11 cellular contexts compared by ENCODE assay signal in the genomic region with DNA sequence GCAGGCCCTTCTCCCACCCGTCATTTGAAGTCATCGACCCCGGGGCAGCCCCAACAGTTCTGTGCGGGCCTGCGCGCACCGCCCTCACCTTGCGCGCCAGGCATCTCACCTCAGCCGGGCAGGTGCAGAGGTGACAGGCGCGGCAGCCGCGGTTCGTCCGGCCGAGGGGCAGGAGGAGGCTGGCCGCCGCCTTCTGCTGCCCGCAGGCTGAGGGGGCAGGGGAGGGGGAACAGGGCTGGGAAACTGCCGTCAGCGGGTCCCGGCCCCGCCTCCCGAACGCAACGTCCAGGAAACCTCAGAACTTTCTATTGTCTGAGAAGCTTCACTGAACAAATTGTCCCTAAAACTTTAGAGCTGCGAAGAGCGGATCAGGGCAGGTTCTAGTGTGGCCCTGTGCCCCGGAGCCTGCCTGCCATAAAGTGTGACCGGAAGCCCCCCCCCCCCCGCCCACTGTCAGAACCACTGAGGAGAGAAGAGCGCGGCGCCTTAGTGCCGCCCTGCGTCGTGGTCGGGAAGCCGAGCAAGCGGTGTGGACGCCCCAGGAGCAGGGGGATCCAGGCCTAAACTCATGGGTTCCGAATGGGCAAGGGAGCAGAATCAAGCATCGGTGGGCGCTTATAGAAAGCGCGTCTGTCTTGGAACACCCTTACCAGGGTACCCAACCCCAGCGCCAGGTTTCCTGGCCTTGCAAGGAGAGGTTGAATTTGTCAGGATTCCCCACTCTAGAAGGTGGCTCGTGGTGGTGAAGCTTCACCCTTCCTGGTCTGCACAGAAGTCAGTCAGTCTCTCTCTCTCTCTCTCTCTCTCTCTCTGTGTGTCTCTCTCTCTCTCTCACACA. TPM values are rescaled to one million over a fixed set of nuclear protein-coding genes. Genes with fewer than 3 reads are reported as not detected.
A peak's percentile ranks its signal among the peaks of the same experiment; 100 is the strongest.
DNase-seq lines count a peak whose midpoint lies in the region; ATAC-seq, FAIRE-seq and TF ChIP-seq lines count a peak whose summit lies in the region.
"Had no signal": no experiment of that assay in that cellular context is flagged by ENCODE, and none has a peak within 500 bp of the region (broad histone marks: within the 10 kb centered on the region; RNA-seq: fewer than 3 reads in every experiment).

No MANE protein-coding gene starts in this region.

- DNase-seq in A549 (ENCODE audit: low read depth in 1 of 2, low spot score in 1 of 2) (no peak), coronary artery (ENCODE audit: low spot score) (no peak), memory B cell (ENCODE audit: low spot score in 2 of 2) (no peak), midbrain (lab: John Stamatoyannopoulos, UW) (no peak), NCI-H2227 treated with DMSO at 0.1 percent for 48 hours (lab: John Stamatoyannopoulos, UW) (no peak)
- no peak for DNase-seq in CD8-positive, alpha-beta memory T cell
- DNase-seq: activated effector memory CD4-positive, alpha-beta T cell treated with Interleukin-2 at 50 U/mL for 16 hours; CD4-positive, CD25-positive, alpha-beta regulatory T cell; kidney had no signal

- no peak for TF ChIP-seq POLR2A in A549 (IDR thresholded peaks at IDR 0.05; ENCODE audit: low read length)

- WGBS in A549 (ENCODE audit: missing lambda C conversion rate) = 59% methylated on average over 22 of the region's 49 CpGs

- H3K27ac ChIP-seq in A549 = no peak overlapping the region
- H3K27ac ChIP-seq in coronary artery = peak overlapping the region in 1 of 2 donors; percentile 51
- H3K27ac ChIP-seq in CD8-positive, alpha-beta memory T cell (ENCODE audit: low read depth, low read length) = no peak overlapping the region

- no peak for TF ChIP-seq CTCF in A549 (IDR thresholded peaks at IDR 0.05)
- TF ChIP-seq CTCF in coronary artery (IDR thresholded peaks at IDR 0.05) = no peak

- H3K36me3 ChIP-seq in CD8-positive, alpha-beta memory T cell (ENCODE audit: insufficient read depth, low read length) = no peaks in the 10 kb centered on the region

- H3K4me1 Mint-ChIP-seq in memory B cell = peaks cover 8% of the 10 kb centered on the region
- H3K4me1 Mint-ChIP-seq in CD8-positive, alpha-beta memory T cell = peaks cover 7 to 18% (median 11%) of the 10 kb centered on the region in 3 donors
- H3K4me1 Mint-ChIP-seq in activated T-helper 17 cell treated with anti-CD3 and anti-CD28 coated beads, Interleukin-2, amount 50 U/mL, for 72 hours = no peaks in the 10 kb centered on the region

- H3K4me3 Mint-ChIP-seq in memory B cell = peak overlapping the region; percentile 25
- H3K4me3 Mint-ChIP-seq in CD8-positive, alpha-beta memory T cell = peak overlapping the region in 3 of 7 donors; percentile 19 to 68 (median 32)
- H3K4me3 Mint-ChIP-seq in activated T-helper 17 cell treated with anti-CD3 and anti-CD28 coated beads, Interleukin-2, amount 50 U/mL, for 72 hours = no peak overlapping the region

- peaks cover 2% of the 10 kb centered on the region for H3K36me3 Mint-ChIP-seq in memory B cell
- H3K36me3 Mint-ChIP-seq in CD8-positive, alpha-beta memory T cell = peaks cover 0 to 10% (median 7%) of the 10 kb centered on the region in 3 donors
- peaks cover 8% of the 10 kb centered on the region for H3K36me3 Mint-ChIP-seq in activated T-helper 17 cell treated with anti-CD3 and anti-CD28 coated beads, Interleukin-2, amount 50 U/mL, for 72 hours (ENCODE audit: low read depth)
- H3K36me3 Mint-ChIP-seq: CD4-positive, CD25-positive, alpha-beta regulatory T cell had no signal

- H3K9me3 ChIP-seq in A549 = no peaks in the 10 kb centered on the region
- H3K9me3 ChIP-seq in CD8-positive, alpha-beta memory T cell (ENCODE audit: low read length) = no peaks in the 10 kb centered on the region

- H3K4me1 ChIP-seq in A549 = no peaks in the 10 kb centered on the region
- no peaks in the 10 kb centered on the region for H3K4me1 ChIP-seq in CD8-positive, alpha-beta memory T cell (ENCODE audit: insufficient read depth, low read length)

- peaks cover 49% of the 10 kb centered on the region for H3K27me3 ChIP-seq in CD8-positive, alpha-beta memory T cell (ENCODE audit: insufficient read depth, low read length, poor library complexity, severe bottlenecking)

- no peak overlapping the region for H3K27ac Mint-ChIP-seq in memory B cell
- H3K27ac Mint-ChIP-seq in CD8-positive, alpha-beta memory T cell = no peak overlapping the region
- H3K27ac Mint-ChIP-seq in activated T-helper 17 cell treated with anti-CD3 and anti-CD28 coated beads, Interleukin-2, amount 50 U/mL, for 72 hours = no peak overlapping the region
- H3K27ac Mint-ChIP-seq: CD4-positive, CD25-positive, alpha-beta regulatory T cell had no signal

- POLR2A ChIA-PET in A549 (lab: Yijun Ruan, JAX) = no interaction called here
- POLR2A ChIA-PET in CD8-positive, alpha-beta memory T cell (lab: Charles Lee) = no interaction called here

- peaks cover 4% of the 10 kb centered on the region for H3K9me3 Mint-ChIP-seq in memory B cell
- H3K9me3 Mint-ChIP-seq in CD8-positive, alpha-beta memory T cell = peaks cover 4 to 66% (median 43%) of the 10 kb centered on the region in 5 donors
- H3K9me3 Mint-ChIP-seq in activated T-helper 17 cell treated with anti-CD3 and anti-CD28 coated beads, Interleukin-2, amount 50 U/mL, for 72 hours = peaks cover 14% of the 10 kb centered on the region

- no peak for TF ChIP-seq RAD21 in A549 (conservative IDR thresholded peaks at IDR 0.05 in 1 of 2, IDR thresholded peaks at IDR 0.05 in 1 of 2)

- peak overlapping the region; percentile 52 for H3K4me2 ChIP-seq in A549

- CTCF ChIA-PET in A549 (lab: Yijun Ruan, JAX) = no interaction called here
- CTCF ChIA-PET in CD8-positive, alpha-beta memory T cell (lab: Charles Lee) = no interaction called here

- H3K4me3 ChIP-seq in A549 = peak overlapping the region; percentile 21; the same call in 2 of the 3 replicates
- peak overlapping the region; percentile 57 for H3K4me3 ChIP-seq in coronary artery
- no peak overlapping the region for H3K4me3 ChIP-seq in CD8-positive, alpha-beta memory T cell (ENCODE audit: low read length)

- H3K27me3 Mint-ChIP-seq in memory B cell = peaks cover 42% of the 10 kb centered on the region
- H3K27me3 Mint-ChIP-seq in CD8-positive, alpha-beta memory T cell = peaks cover 80 to 88% of the 10 kb centered on the region in 2 donors
- H3K27me3 Mint-ChIP-seq in activated T-helper 17 cell treated with anti-CD3 and anti-CD28 coated beads, Interleukin-2, amount 50 U/mL, for 72 hours = peaks cover 75% of the 10 kb centered on the region

- no peak for FAIRE-seq in A549 (lab: Jason Lieb, UNC)
- FAIRE-seq: kidney had no signal

- no peak for ATAC-seq in A549
- ATAC-seq in HG02759 (IDR thresholded peaks at IDR 0.05; ENCODE audit: unreplicated experiment) = peak; percentile 36
- no peak for ATAC-seq in memory B cell (ENCODE audit: low read depth)
- ATAC-seq in activated T-helper 17 cell treated with anti-CD3 and anti-CD28 coated beads, Interleukin-2, amount 50 U/mL, for 72 hours (replicated peaks) = no peak

- no peak for TF ChIP-seq EP300 in A549 (IDR thresholded peaks at IDR 0.05)

TF ChIP-seq in A549, 52 proteins besides CTCF, POLR2A, EP300 and RAD21:
- no peak for TF ChIP-seq HOXB13 (CRISPR knock-in tag; IDR thresholded peaks at IDR 0.05; ENCODE audit: low read depth)

RNA-seq across cellular contexts. Expression of a gene that starts 13.3 kb away (rescaled TPM):
- 0.04 and 0.08 TPM in 2 replicates for polyA plus RNA-seq in A549 (2011; rRNA removed)
- polyA plus RNA-seq in A549 (2012; cell fraction: cytosol; rRNA removed) = 0.01 and 0.03 TPM in 2 replicates
- 0.01 and 0.02 TPM in 2 replicates for polyA plus RNA-seq in A549 (2012; cell fraction: nucleus; rRNA removed)
- polyA plus RNA-seq in A549 (2017; fragmentation: RNase III; extraction: RNeasy Plus Mini Kit Qiagen cat#74134 plus additional on column Dnase treatment) = 0.03 TPM in 1 of 3 replicates, not detected in the others
- polyA minus RNA-seq in A549 (2011; rRNA and poly(A)+ RNA removed) = 0.21 TPM in 1 of 2 replicates, not detected in the other
- not detected for total RNA-seq in CD8-positive, alpha-beta memory T cell
- polyA plus RNA-seq in CD8-positive, alpha-beta memory T cell = not detected
- total RNA-seq in activated T-helper 17 cell treated with anti-CD3 and anti-CD28 coated beads, Interleukin-2, amount 50 U/mL, for 72 hours = not detected
- total RNA-seq: CD4-positive, CD25-positive, alpha-beta regulatory T cell had no signal
- polyA plus RNA-seq: CD4-positive, CD25-positive, alpha-beta regulatory T cell had no signal
